Comparison of ENCODE assay signal across 26 cellular contexts in the genomic region with DNA sequence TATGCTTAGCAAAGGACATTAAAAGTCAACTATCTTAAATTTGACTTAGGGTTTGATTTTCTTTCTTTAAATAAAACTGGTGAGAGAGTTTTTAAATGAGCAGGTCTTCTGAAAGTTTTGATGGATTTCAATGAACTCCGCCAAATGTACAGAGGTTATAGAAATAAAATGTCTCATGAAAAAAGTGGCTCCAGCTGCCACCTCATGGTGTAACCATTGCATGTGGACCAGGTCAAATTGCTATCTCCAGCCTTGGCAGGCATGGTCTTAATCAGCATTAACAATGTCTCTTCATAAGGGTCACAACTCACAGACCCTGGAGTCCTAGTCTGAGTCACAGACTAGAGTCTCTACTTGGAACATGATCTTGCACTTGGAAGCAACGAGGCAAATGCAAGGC.
"Had no signal": no experiment of that assay in that cellular context is flagged by ENCODE, and none has a peak within 500 bp of the region (broad histone marks: within the 10 kb centered on the region; RNA-seq: fewer than 3 reads in every experiment).

No MANE protein-coding gene starts in this region.

- DNase-seq: activated CD4-positive, alpha-beta T cell treated with anti-CD3 and anti-CD28 coated beads for 36 hours; activated CD4-positive, CD25-positive, alpha-beta regulatory T cell; activated CD8-positive, alpha-beta memory T cell treated with anti-CD3 and anti-CD28 coated beads, Interleukin-2, amount 10 ng/mL, durations not matched to agents 7 days and 5 days; activated CD8-positive, alpha-beta T cell treated with anti-CD3 and anti-CD28 coated beads, Interleukin-2, amount 10 ng/mL, durations not matched to agents 7 days and 5 days; activated naive CD4-positive, alpha-beta T cell; activated T-cell treated with anti-CD3 and anti-CD28 coated beads, Interleukin-2, amount 50 U/mL, for 48 hours; dorsolateral prefrontal cortex; effector memory CD4-positive, alpha-beta T cell; head of caudate nucleus; hypothalamus; naive thymus-derived CD4-positive, alpha-beta T cell; pancreas; psoas muscle; stimulated activated CD4-positive, alpha-beta T cell treated with anti-CD3 and anti-CD28 coated beads, Interleukin-15, amount 100 ng/mL, for 24 hours; stimulated activated CD4-positive, alpha-beta T cell treated with anti-CD3 and anti-CD28 coated beads, Interleukin-2, amount 100 ng/mL, for 24 hours; stimulated activated naive B cell treated with anti-CD40 and anti-IgM and Interleukin-4, amounts not matched to agents 10 μg/mL and 1 μg/mL and 100 μg/mL, for 72 hours; stomach; T-helper 1 cell; thyroid gland; upper lobe of left lung had no signal

- H3K27ac ChIP-seq: coronary artery, dorsolateral prefrontal cortex, gastroesophageal sphincter, pancreas, psoas muscle, stomach, thyroid gland, upper lobe of left lung, vagina had no signal

- FAIRE-seq: pancreas had no signal

- H3K27me3 ChIP-seq: gastroesophageal sphincter, pancreas, stomach, thyroid gland, upper lobe of left lung, vagina had no signal

- ATAC-seq: activated CD4-positive, alpha-beta T cell treated with anti-CD3 and anti-CD28 coated beads for 36 hours; activated CD8-positive, alpha-beta memory T cell treated with anti-CD3 and anti-CD28 coated beads, Interleukin-2, amount 10 ng/mL, durations not matched to agents 7 days and 5 days; activated CD8-positive, alpha-beta T cell treated with anti-CD3 and anti-CD28 coated beads, Interleukin-2, amount 10 ng/mL, durations not matched to agents 7 days and 5 days; activated naive CD4-positive, alpha-beta T cell treated with anti-CD3 and anti-CD28 coated beads, Interleukin-2, amount 50 U/mL, for 72 hours; gastroesophageal sphincter; left lobe of liver; naive thymus-derived CD4-positive, alpha-beta T cell; psoas muscle; stimulated activated naive B cell treated with anti-CD40 and anti-IgM and Interleukin-4, amounts not matched to agents 10 μg/mL and 1 μg/mL and 100 μg/mL, for 72 hours had no signal

- H3K4me1 ChIP-seq: gastroesophageal sphincter, psoas muscle, stomach, thyroid gland, upper lobe of left lung, vagina had no signal

- H3K9me3 ChIP-seq: gastroesophageal sphincter, pancreas, psoas muscle, stomach, thyroid gland, upper lobe of left lung, vagina had no signal

- H3K4me3 ChIP-seq: coronary artery, dorsolateral prefrontal cortex, gastroesophageal sphincter, lung, pancreas, psoas muscle, stomach, thyroid gland, upper lobe of left lung, vagina had no signal

- H3K36me3 ChIP-seq: gastroesophageal sphincter, pancreas, stomach, thyroid gland, upper lobe of left lung, vagina had no signal
